6 cellular contexts compared by ENCODE assay signal in genomic region chr1:211921579-211922095, GRCh38.
"Had no signal": no experiment of that assay in that cellular context is flagged by ENCODE, and none has a peak within 500 bp of the region (broad histone marks: within the 10 kb centered on the region; RNA-seq: fewer than 3 reads in every experiment).

No MANE protein-coding gene starts in this region.

- DNase-seq: H9, HCEC 1CT, KG1 had no signal

- H2AFZ ChIP-seq: GM23338 had no signal

- H3K4me3 ChIP-seq: GM23338 had no signal

- FAIRE-seq: H1, H54 had no signal

- ATAC-seq: GM23338 had no signal

- H3K4me2 ChIP-seq: GM23338 had no signal
